Comparison of ENCODE assay signal across 8 cellular contexts in the genomic region with DNA sequence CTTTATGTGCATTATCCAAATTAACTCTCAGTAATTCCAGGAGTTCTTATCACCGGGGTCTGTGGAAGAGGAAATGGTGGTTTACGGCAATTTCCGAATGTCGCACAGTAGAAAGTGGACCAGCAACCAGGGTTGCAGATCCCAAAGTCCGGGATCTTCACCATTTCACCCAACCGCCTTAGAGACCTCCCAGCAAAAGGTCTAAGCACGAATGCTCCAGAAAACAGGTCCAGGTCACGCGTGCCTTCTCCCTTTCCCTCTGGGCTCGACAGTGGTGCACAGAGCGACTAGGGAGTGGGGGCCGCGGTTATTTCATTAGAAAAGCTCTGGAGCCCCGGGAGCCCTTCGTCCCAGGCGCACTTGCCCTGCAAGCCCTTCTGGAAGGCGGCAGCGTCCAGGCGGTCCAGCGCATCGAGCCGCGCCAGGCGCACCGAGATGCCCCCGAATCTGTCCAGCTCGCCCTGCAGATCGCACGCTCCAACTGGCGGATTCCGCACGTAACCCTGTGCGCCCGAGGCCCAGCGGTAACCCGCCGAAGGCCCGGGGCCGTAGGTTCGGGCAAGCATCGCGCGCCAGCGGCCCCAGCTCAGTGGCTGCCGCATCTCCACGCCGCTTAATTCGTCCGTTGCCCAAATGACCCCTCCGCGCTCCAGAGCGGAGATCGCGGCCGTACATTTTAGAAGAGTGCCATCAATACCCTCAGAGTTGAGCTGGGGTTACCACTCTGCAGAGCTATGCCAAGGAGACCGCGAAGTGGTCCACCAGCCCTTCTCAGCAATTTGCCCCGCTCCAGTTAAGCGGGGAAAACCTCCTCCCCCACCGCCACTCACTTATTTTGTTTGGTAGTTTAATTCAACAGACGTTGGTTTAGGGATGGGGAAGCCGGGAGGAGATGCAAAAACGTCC. TPM values are rescaled to one million over a fixed set of nuclear protein-coding genes. Genes with fewer than 3 reads are reported as not detected.
DNase-seq lines count a peak whose midpoint lies in the region; TF ChIP-seq lines count a peak whose summit lies in the region.

A gene with protein sequence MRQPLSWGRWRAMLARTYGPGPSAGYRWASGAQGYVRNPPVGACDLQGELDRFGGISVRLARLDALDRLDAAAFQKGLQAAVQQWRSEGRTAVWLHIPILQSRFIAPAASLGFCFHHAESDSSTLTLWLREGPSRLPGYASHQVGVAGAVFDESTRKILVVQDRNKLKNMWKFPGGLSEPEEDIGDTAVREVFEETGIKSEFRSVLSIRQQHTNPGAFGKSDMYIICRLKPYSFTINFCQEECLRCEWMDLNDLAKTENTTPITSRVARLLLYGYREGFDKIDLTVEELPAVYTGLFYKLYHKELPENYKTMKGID (minus strand): TSS at position 627 of the 906 bp plus-strand sequence. CDS start 25 bp downstream, at position 602.

- TF ChIP-seq CTCF in GM12875 (IDR thresholded peaks at IDR 0.05; ENCODE audit: borderline replicate concordance, insufficient read depth, low read depth, low read length) (no peak), HEK293 (tag by site-specific recombination; IDR thresholded peaks at IDR 0.05) (no peak)

- peak within 1 kb of the TSS; percentile 70; the same call in 1 of the 2 replicates for H3K27ac ChIP-seq in HEK293 (ENCODE audit: extremely low read depth, low read depth, low read length)

- no peaks in the 10 kb centered on the region for H3K36me3 ChIP-seq in HEK293 (ENCODE audit: control insufficient read depth in 2 of 2, insufficient read depth in 1 of 2, low read length in 2 of 2)

- DNase-seq in M059J (ENCODE audit: low read depth), result peak; percentile 70
- DNase-seq in T-helper 1 cell, result peak; percentile 6 to 68 (median 14)
- peak; percentile 81 for DNase-seq in astrocyte of the hippocampus (ENCODE audit: low read depth, low spot score)
- DNase-seq in hippocampal formation (lab: John Stamatoyannopoulos, UW), result peak; percentile 66
- peak; percentile 95 for DNase-seq in retina
- DNase-seq in GOT3 (lab: John Stamatoyannopoulos, UW), result no peak

- POLR2A ChIA-PET in HEK293 (lab: Yijun Ruan, JAX), result interaction anchor here (1.0 to 1.8 kb wide), 2 partner anchors 8 to 190 kb away, joined by 3 to 6 read pairs; a partner anchor contains a TSS

- H3K4me3 ChIP-seq in GM12875 (ENCODE audit: low read depth, low read length) (peak within 1 kb of the TSS; percentile 64), HEK293 (ENCODE audit: low read depth, low read length) (peak within 1 kb of the TSS; percentile 77)

- H3K4me1 ChIP-seq in HEK293 (ENCODE audit: control insufficient read depth, insufficient read depth, low read length), result no peaks in the 10 kb centered on the region

- no peaks in the 10 kb centered on the region for H3K9me3 ChIP-seq in HEK293 (ENCODE audit: control insufficient read depth, insufficient read depth, low read depth, low read length)

- CTCF ChIA-PET in HEK293 (lab: Yijun Ruan, JAX), result interaction anchor here (1.3 to 1.8 kb wide), 2 partner anchors 164 to 205 kb away, joined by 5 to 8 read pairs; no protein-coding TSS in a partner anchor

TF ChIP-seq in HEK293, 187 proteins besides CTCF, POLR2A, EP300 and RAD21:
- TF ChIP-seq KLF1 (tag by site-specific recombination; IDR thresholded peaks at IDR 0.05) (no peak), ZBTB8A (tag by site-specific recombination; IDR thresholded peaks at IDR 0.05) (peak; percentile 84), ZNF555 (tag by site-specific recombination; conservative IDR thresholded peaks at IDR 0.05) (no peak), ZSCAN30 (tag by site-specific recombination; IDR thresholded peaks at IDR 0.05) (peak; percentile 61), SETDB1 (IDR thresholded peaks at IDR 0.05; ENCODE audit: insufficient read length, low read length) (no peak), TRIM28 (IDR thresholded peaks at IDR 0.05; ENCODE audit: borderline replicate concordance, low read length) (peak; percentile 61; the same call in 1 of the 2 replicates), ZNF394 (tag by site-specific recombination; IDR thresholded peaks at IDR 0.05; ENCODE audit: borderline replicate concordance) (no peak), ZBTB20 (tag by site-specific recombination; IDR thresholded peaks at IDR 0.05) (peak; percentile 85), ZNF792 (tag by site-specific recombination; IDR thresholded peaks at IDR 0.05) (no peak), ZNF174 (tag by site-specific recombination; IDR thresholded peaks at IDR 0.05) (no peak), ZNF404 (tag by site-specific recombination; IDR thresholded peaks at IDR 0.05) (no peak), ZEB2 (tag by site-specific recombination; IDR thresholded peaks at IDR 0.05) (0 out of 2 replicates have a peak, but pooled peaks have one; percentile 18), GLI2 (tag by site-specific recombination; IDR thresholded peaks at IDR 0.05; ENCODE audit: borderline replicate concordance, low read depth) (no peak), ZBTB17 (tag by site-specific recombination; IDR thresholded peaks at IDR 0.05) (peak; percentile 72), ZBTB48 (tag by site-specific recombination; IDR thresholded peaks at IDR 0.05) (peak; percentile 47; the same call in 1 of the 2 replicates), ZNF560 (tag by site-specific recombination; IDR thresholded peaks at IDR 0.05; ENCODE audit: borderline replicate concordance) (no peak), ZNF529 (tag by site-specific recombination; IDR thresholded peaks at IDR 0.05; ENCODE audit: insufficient replicate concordance) (no peak), ZNF335 (tag by site-specific recombination; conservative IDR thresholded peaks at IDR 0.05) (peak; percentile 77), ZNF121 (tag by site-specific recombination; IDR thresholded peaks at IDR 0.05) (no peak)
- TF ChIP-seq, protein P1, sequence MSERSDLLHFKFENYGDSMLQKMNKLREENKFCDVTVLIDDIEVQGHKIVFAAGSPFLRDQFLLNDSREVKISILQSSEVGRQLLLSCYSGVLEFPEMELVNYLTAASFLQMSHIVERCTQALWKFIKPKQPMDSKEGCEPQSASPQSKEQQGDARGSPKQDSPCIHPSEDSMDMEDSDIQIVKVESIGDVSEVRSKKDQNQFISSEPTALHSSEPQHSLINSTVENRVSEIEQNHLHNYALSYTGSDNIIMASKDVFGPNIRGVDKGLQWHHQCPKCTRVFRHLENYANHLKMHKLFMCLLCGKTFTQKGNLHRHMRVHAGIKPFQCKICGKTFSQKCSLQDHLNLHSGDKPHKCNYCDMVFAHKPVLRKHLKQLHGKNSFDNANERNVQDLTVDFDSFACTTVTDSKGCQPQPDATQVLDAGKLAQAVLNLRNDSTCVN (tag by site-specific recombination; optimal IDR thresholded peaks at IDR 0.05), result peak; percentile 85

RNA-seq across cellular contexts. Expression of the gene that starts here (rescaled TPM):
- total RNA-seq in M059J (2014; rRNA removed; shearing (Covaris generic)), result 9.7 and 11.0 TPM in 2 replicates
